In the genomic region with DNA sequence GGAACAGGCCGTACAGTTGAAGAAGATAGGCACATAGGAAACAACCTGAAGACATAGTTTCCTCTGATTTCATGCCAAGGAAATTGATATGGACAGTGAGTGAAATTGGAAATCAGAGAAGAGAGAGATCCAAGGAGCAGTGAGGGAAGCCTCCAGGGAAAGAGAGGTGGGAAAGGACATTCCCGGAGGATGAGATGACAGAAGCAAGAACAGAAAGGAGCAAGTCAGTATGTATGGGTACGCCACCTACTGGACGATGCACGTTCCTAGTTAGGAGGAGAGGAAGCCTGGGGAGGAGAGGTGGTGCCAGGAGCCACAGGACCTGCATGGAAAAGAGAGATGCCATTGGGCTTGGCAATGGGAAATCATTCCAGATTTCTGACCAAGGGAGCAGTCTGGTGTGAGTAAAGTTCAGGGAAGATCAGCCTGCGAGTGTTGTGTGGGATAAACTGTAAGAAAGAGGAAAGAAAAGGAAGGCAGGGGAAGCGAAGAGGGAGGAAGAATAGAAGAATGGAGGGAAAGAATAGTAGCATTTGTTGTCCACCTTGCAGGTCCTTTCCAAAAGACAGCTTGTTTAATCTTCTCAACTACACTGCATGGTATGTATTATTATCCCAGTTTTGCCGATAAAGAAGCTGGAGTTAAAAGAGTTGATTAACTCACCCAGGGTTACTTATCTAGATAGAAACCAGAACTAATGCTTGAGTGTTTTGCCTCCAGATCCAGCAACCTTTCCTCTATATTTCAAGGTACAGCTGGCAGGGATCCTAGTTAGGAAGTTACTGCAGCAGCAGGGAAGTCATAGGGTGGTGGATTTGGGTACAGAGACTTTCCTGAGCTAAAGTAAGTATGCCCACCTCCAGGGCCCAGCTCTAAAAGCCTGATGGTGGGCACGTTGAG, we compare ENCODE assay signal across 9 cellular contexts. TPM values are rescaled to one million over a fixed set of nuclear protein-coding genes. Genes with fewer than 3 reads are reported as not detected.
A peak's percentile ranks its signal among the peaks of the same experiment; 100 is the strongest.
DNase-seq lines count a peak whose midpoint lies in the region; ATAC-seq, FAIRE-seq and TF ChIP-seq lines count a peak whose summit lies in the region.
"Had no signal": no experiment of that assay in that cellular context is flagged by ENCODE, and none has a peak within 500 bp of the region (broad histone marks: within the 10 kb centered on the region; RNA-seq: fewer than 3 reads in every experiment).

No MANE protein-coding gene starts in this region.

- H3K9me3 Mint-ChIP-seq in stimulated activated naive CD8-positive, alpha-beta T cell treated with anti-CD3 and anti-CD28 coated beads, Interleukin-15, amount 100 ng/mL, for 72 hours, result no peaks in the 10 kb centered on the region

- H3K79me2 ChIP-seq in keratinocyte (ENCODE audit: control insufficient read depth, insufficient read depth, low read length), result no peaks in the 10 kb centered on the region

- peaks cover 3% of the 10 kb centered on the region for H3K9me3 ChIP-seq in keratinocyte (ENCODE audit: control insufficient read depth, low read depth, low read length)

- no peaks in the 10 kb centered on the region for H3K36me3 ChIP-seq in keratinocyte (ENCODE audit: control insufficient read depth in 2 of 2, extremely low read depth in 1 of 2, insufficient read depth in 2 of 2, low read length in 2 of 2)

- H3K27ac ChIP-seq in keratinocyte (ENCODE audit: control insufficient read depth, insufficient read depth, low read length), result peak overlapping the region; percentile 97

- H3K4me2 ChIP-seq in keratinocyte (ENCODE audit: control insufficient read depth, extremely low read depth, insufficient read depth, low read depth, low read length), result no peak overlapping the region

- in situ Hi-C loops in SK-MEL-5 (cut with HindIII; ENCODE audit: low pct_unique_long_range_greater_than_20kb, low sequenced_read_pairs) (no loop called here), T47D (cut with HindIII; ENCODE audit: low pct_unique_long_range_greater_than_20kb, low sequenced_read_pairs) (no loop called here)

- H4K20me1 ChIP-seq in keratinocyte (ENCODE audit: control insufficient read depth, extremely low read depth, insufficient read depth, low read length), result no peaks in the 10 kb centered on the region

- H3K4me1 ChIP-seq in keratinocyte (ENCODE audit: control insufficient read depth, extremely low read depth, insufficient read depth, low read length), result peaks cover 65% of the 10 kb centered on the region

- no peak overlapping the region for H3K27ac Mint-ChIP-seq in stimulated activated naive CD8-positive, alpha-beta T cell treated with anti-CD3 and anti-CD28 coated beads, Interleukin-15, amount 100 ng/mL, for 72 hours

- ATAC-seq in stimulated activated naive CD8-positive, alpha-beta T cell treated with anti-CD3 and anti-CD28 coated beads, Interleukin-15, amount 100 ng/mL, for 72 hours, result peak; percentile 60
- ATAC-seq in GM21447 (IDR thresholded peaks at IDR 0.05; ENCODE audit: unreplicated experiment), result no peak

- no peak overlapping the region for H3K9ac ChIP-seq in keratinocyte (ENCODE audit: control insufficient read depth, extremely low read depth, insufficient read depth, low read length)

- H3K27me3 Mint-ChIP-seq in stimulated activated naive CD8-positive, alpha-beta T cell treated with anti-CD3 and anti-CD28 coated beads, Interleukin-15, amount 100 ng/mL, for 72 hours, result no peaks in the 10 kb centered on the region

- DNase-seq in NCI-H1694 (lab: John Stamatoyannopoulos, UW), result peak; percentile 6
- DNase-seq in NCI-H1694 treated with DMSO at 0.1 percent for 48 hours (lab: John Stamatoyannopoulos, UW), result no peak
- peak; percentile 79 for DNase-seq in LHCN-M2 (ENCODE audit: low read depth)
- DNase-seq in SK-MEL-5 (ENCODE audit: low read depth, low spot score), result peak; percentile 87
- peak; percentile 45 to 89 for DNase-seq in T47D (ENCODE audit: low read depth in 1 of 2, low spot score in 1 of 2)
- no peak for DNase-seq in keratinocyte (ENCODE audit: low read depth, low spot score)
- DNase-seq in stimulated activated naive CD8-positive, alpha-beta T cell treated with anti-CD3 and anti-CD28 coated beads, Interleukin-15, amount 100 ng/mL, for 72 hours, result peak; percentile 9 to 20

- H3K9me1 ChIP-seq in keratinocyte (ENCODE audit: control insufficient read depth, extremely low read depth, insufficient read depth, low read length), result no peaks in the 10 kb centered on the region

- TF ChIP-seq CTCF in keratinocyte (optimal IDR thresholded peaks at IDR 0.05 in 1 of 3, IDR thresholded peaks at IDR 0.05 in 1 of 3, conservative IDR thresholded peaks at IDR 0.05 in 1 of 3; ENCODE audit: extremely low read depth in 1 of 3, insufficient read depth in 2 of 3, low read length in 3 of 3), result peak; percentile 88 to 98 (median 96)

- dilution Hi-C loops in keratinocyte (cut with MboI; ENCODE audit: extremely low pct_ligation_motif_present, low sequenced_read_pairs), result no loop called here

- H3K27me3 ChIP-seq in keratinocyte (ENCODE audit: control insufficient read depth, extremely low read depth, insufficient read depth, low read length), result no peaks in the 10 kb centered on the region

- peak; percentile 78 for FAIRE-seq in keratinocyte (lab: Jason Lieb, UNC)
- FAIRE-seq: A204.1 had no signal

- H2AFZ ChIP-seq in keratinocyte (ENCODE audit: control insufficient read depth, low read length), result peak overlapping the region; percentile 35

- no peak overlapping the region for H3K4me3 ChIP-seq in keratinocyte (ENCODE audit: control insufficient read depth in 2 of 3, extremely low read depth in 1 of 3, insufficient read depth in 2 of 3, low read depth in 1 of 3, low read length in 3 of 3)

- H3K4me1 Mint-ChIP-seq in stimulated activated naive CD8-positive, alpha-beta T cell treated with anti-CD3 and anti-CD28 coated beads, Interleukin-15, amount 100 ng/mL, for 72 hours, result no peaks in the 10 kb centered on the region

- H3K4me3 Mint-ChIP-seq in stimulated activated naive CD8-positive, alpha-beta T cell treated with anti-CD3 and anti-CD28 coated beads, Interleukin-15, amount 100 ng/mL, for 72 hours, result no peak overlapping the region

RNA-seq across cellular contexts. Expression of a gene that starts 27.4 kb away (rescaled TPM):
- total RNA-seq in LHCN-M2 (2014; rRNA removed), result under 0.01 TPM in 1 of 2 replicates, not detected in the other
- polyA plus RNA-seq in LHCN-M2 (2012), result 0.02 TPM
- total RNA-seq in SK-MEL-5 (2014; rRNA removed; shearing (Covaris generic)), result 0.13 and 0.50 TPM in 2 replicates
- polyA plus RNA-seq in SK-MEL-5 (2015; cell fraction: cytosol; rRNA removed), result 0.08 and 0.13 TPM in 2 replicates
- polyA plus RNA-seq in SK-MEL-5 (2015; cell fraction: nucleus; rRNA removed), result not detected in 2 replicates
- 38.8 to 69.2 TPM (median 65.3 TPM) in 3 replicates for polyA plus RNA-seq in keratinocyte
- polyA plus RNA-seq in keratinocyte (2011; ENCODE audit: low read depth), result 55.5 TPM
- polyA plus RNA-seq in keratinocyte (2011; cell fraction: cytosol; rRNA removed), result 46.7 and 49.2 TPM in 2 replicates
- polyA plus RNA-seq in keratinocyte (2011; cell fraction: nucleus; rRNA removed), result 136 and 166 TPM in 2 replicates
- polyA plus RNA-seq in keratinocyte (2012; ENCODE audit: low replicate concordance), result 89.2 and 97.4 TPM in 2 replicates
- polyA minus RNA-seq in keratinocyte, result 45.2 to 149 TPM (median 67.3 TPM) in 3 replicates
- 29.2 TPM for polyA minus RNA-seq in keratinocyte (2011; cell fraction: cytosol; rRNA and poly(A)+ RNA removed)
- 65.2 and 94.2 TPM in 2 replicates for polyA minus RNA-seq in keratinocyte (2011; cell fraction: nucleus; rRNA and poly(A)+ RNA removed)

RNA-seq across cellular contexts. Expression of a gene that starts 34.9 kb away (rescaled TPM):
- total RNA-seq in LHCN-M2 (2014; rRNA removed), result not detected in 2 replicates
- polyA plus RNA-seq in LHCN-M2 (2012), result not detected
- not detected in 2 replicates for total RNA-seq in SK-MEL-5 (2014; rRNA removed; shearing (Covaris generic))
- not detected in 2 replicates for polyA plus RNA-seq in SK-MEL-5 (2015; cell fraction: cytosol; rRNA removed)
- polyA plus RNA-seq in SK-MEL-5 (2015; cell fraction: nucleus; rRNA removed), result not detected in 2 replicates
- polyA plus RNA-seq in keratinocyte, result not detected in 3 replicates
- polyA plus RNA-seq in keratinocyte (2011; ENCODE audit: low read depth), result not detected
- not detected in 2 replicates for polyA plus RNA-seq in keratinocyte (2011; cell fraction: cytosol; rRNA removed)
- not detected in 2 replicates for polyA plus RNA-seq in keratinocyte (2011; cell fraction: nucleus; rRNA removed)
- not detected in 2 replicates for polyA plus RNA-seq in keratinocyte (2012; ENCODE audit: low replicate concordance)
- not detected in 3 replicates for polyA minus RNA-seq in keratinocyte
- not detected for polyA minus RNA-seq in keratinocyte (2011; cell fraction: cytosol; rRNA and poly(A)+ RNA removed)
- not detected in 2 replicates for polyA minus RNA-seq in keratinocyte (2011; cell fraction: nucleus; rRNA and poly(A)+ RNA removed)

RNA-seq across cellular contexts. Expression of a gene that starts 45.8 kb away (rescaled TPM):
- 5.0 and 5.6 TPM in 2 replicates for total RNA-seq in LHCN-M2 (2014; rRNA removed)
- polyA plus RNA-seq in LHCN-M2 (2012), result 1.6 TPM
- total RNA-seq in SK-MEL-5 (2014; rRNA removed; shearing (Covaris generic)), result 9.2 and 9.4 TPM in 2 replicates
- polyA plus RNA-seq in SK-MEL-5 (2015; cell fraction: cytosol; rRNA removed), result 2.3 and 3.0 TPM in 2 replicates
- 30.5 and 32.9 TPM in 2 replicates for polyA plus RNA-seq in SK-MEL-5 (2015; cell fraction: nucleus; rRNA removed)
- 3.2 to 5.2 TPM (median 3.4 TPM) in 3 replicates for polyA plus RNA-seq in keratinocyte
- 93.0 TPM for polyA plus RNA-seq in keratinocyte (2011; ENCODE audit: low read depth)
- polyA plus RNA-seq in keratinocyte (2011; cell fraction: cytosol; rRNA removed), result 0.71 and 2.0 TPM in 2 replicates
- 7.1 and 10.2 TPM in 2 replicates for polyA plus RNA-seq in keratinocyte (2011; cell fraction: nucleus; rRNA removed)
- 4.4 and 38.4 TPM in 2 replicates for polyA plus RNA-seq in keratinocyte (2012; ENCODE audit: low replicate concordance)
- 1.8 to 7.8 TPM (median 3.2 TPM) in 3 replicates for polyA minus RNA-seq in keratinocyte
- 2.7 TPM for polyA minus RNA-seq in keratinocyte (2011; cell fraction: cytosol; rRNA and poly(A)+ RNA removed)
- polyA minus RNA-seq in keratinocyte (2011; cell fraction: nucleus; rRNA and poly(A)+ RNA removed), result 8.2 and 14.3 TPM in 2 replicates

RNA-seq across cellular contexts. Expression of a gene that starts 47.9 kb away (rescaled TPM):
- total RNA-seq in LHCN-M2 (2014; rRNA removed), result 1.6 and 3.0 TPM in 2 replicates
- 2.1 TPM for polyA plus RNA-seq in LHCN-M2 (2012)
- total RNA-seq in SK-MEL-5 (2014; rRNA removed; shearing (Covaris generic)), result 24.0 and 24.9 TPM in 2 replicates
- polyA plus RNA-seq in SK-MEL-5 (2015; cell fraction: cytosol; rRNA removed), result 11.0 and 16.9 TPM in 2 replicates
- 35.4 and 47.0 TPM in 2 replicates for polyA plus RNA-seq in SK-MEL-5 (2015; cell fraction: nucleus; rRNA removed)
- 8.7 to 13.9 TPM (median 12.2 TPM) in 3 replicates for polyA plus RNA-seq in keratinocyte
- 36.2 TPM for polyA plus RNA-seq in keratinocyte (2011; ENCODE audit: low read depth)
- polyA plus RNA-seq in keratinocyte (2011; cell fraction: cytosol; rRNA removed), result 7.0 and 10.5 TPM in 2 replicates
- 22.4 and 25.8 TPM in 2 replicates for polyA plus RNA-seq in keratinocyte (2011; cell fraction: nucleus; rRNA removed)
- polyA plus RNA-seq in keratinocyte (2012; ENCODE audit: low replicate concordance), result 9.1 and 34.8 TPM in 2 replicates
- polyA minus RNA-seq in keratinocyte, result 8.6 to 27.5 TPM (median 25.9 TPM) in 3 replicates
- 8.8 TPM for polyA minus RNA-seq in keratinocyte (2011; cell fraction: cytosol; rRNA and poly(A)+ RNA removed)
- 20.5 and 30.3 TPM in 2 replicates for polyA minus RNA-seq in keratinocyte (2011; cell fraction: nucleus; rRNA and poly(A)+ RNA removed)

RNA-seq across cellular contexts. Expression of a gene that starts 58.9 kb away (rescaled TPM):
- total RNA-seq in LHCN-M2 (2014; rRNA removed), result not detected in 2 replicates
- not detected for polyA plus RNA-seq in LHCN-M2 (2012)
- total RNA-seq in SK-MEL-5 (2014; rRNA removed; shearing (Covaris generic)), result not detected in 2 replicates
- polyA plus RNA-seq in SK-MEL-5 (2015; cell fraction: cytosol; rRNA removed), result 0.01 TPM in 1 of 2 replicates, not detected in the other
- not detected in 2 replicates for polyA plus RNA-seq in SK-MEL-5 (2015; cell fraction: nucleus; rRNA removed)
- polyA plus RNA-seq in keratinocyte, result 0.01 TPM in 1 of 3 replicates, not detected in the others
- polyA plus RNA-seq in keratinocyte (2011; ENCODE audit: low read depth), result not detected
- polyA plus RNA-seq in keratinocyte (2011; cell fraction: cytosol; rRNA removed), result not detected in 2 replicates
- polyA plus RNA-seq in keratinocyte (2011; cell fraction: nucleus; rRNA removed), result not detected in 2 replicates
- polyA plus RNA-seq in keratinocyte (2012; ENCODE audit: low replicate concordance), result not detected in 2 replicates
- polyA minus RNA-seq in keratinocyte, result not detected in 3 replicates
- polyA minus RNA-seq in keratinocyte (2011; cell fraction: cytosol; rRNA and poly(A)+ RNA removed), result not detected
- polyA minus RNA-seq in keratinocyte (2011; cell fraction: nucleus; rRNA and poly(A)+ RNA removed), result not detected in 2 replicates

Comparison
In these comparisons a context has a peak if more than half of its experiments do, and no peak if none do; other contexts are left out.
1. DNase-seq: peak in NCI-H1694 (single experiment), LHCN-M2 (single experiment), SK-MEL-5 (single experiment), T47D (2 of 2) and stimulated activated naive CD8-positive, alpha-beta T cell treated with anti-CD3 and anti-CD28 coated beads, Interleukin-15, amount 100 ng/mL, for 72 hours (2 of 2); none in NCI-H1694 treated with DMSO at 0.1 percent for 48 hours (single experiment) and keratinocyte (single experiment).